ENCODE assay signal across 28 cellular contexts in the genomic region with DNA sequence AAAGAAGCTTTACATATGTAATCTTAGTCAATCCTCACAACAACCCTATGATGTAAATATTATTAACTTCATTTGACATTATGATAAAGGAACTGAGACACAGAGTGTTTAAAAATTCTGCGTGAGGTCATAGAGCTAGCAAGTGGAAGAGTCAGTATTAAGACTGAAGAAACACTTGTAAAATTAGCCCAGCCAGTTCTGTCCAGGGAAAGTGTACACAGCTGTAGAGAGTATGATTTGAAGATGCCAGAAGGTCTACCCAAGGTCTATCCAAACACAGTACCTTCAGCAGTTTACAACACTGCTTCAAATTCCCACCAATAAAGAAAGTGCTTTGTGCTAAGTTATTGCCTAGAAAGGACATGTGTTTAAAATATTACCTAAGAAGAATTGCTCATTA.
"Had no signal": no experiment of that assay in that cellular context is flagged by ENCODE, and none has a peak within 500 bp of the region (broad histone marks: within the 10 kb centered on the region; RNA-seq: fewer than 3 reads in every experiment).

No MANE protein-coding gene starts in this region.

- H3K9me3 Mint-ChIP-seq: naive thymus-derived CD8-positive, alpha-beta T cell; nephron; neural crest cell; stimulated activated naive B cell treated with anti-CD40 and anti-IgM and Interleukin-4, amounts not matched to agents 10 μg/mL and 1 μg/mL and 100 μg/mL, for 72 hours had no signal

- DNase-seq: islet precursor cell; left colon; left lung; lower lobe of right lung; mammary epithelial cell; mesenchymal stem cell; naive thymus-derived CD8-positive, alpha-beta T cell; occipital lobe; right lobe of liver; stimulated activated CD4-positive, alpha-beta T cell treated with anti-CD3 and anti-CD28 coated beads, Interleukin-12 subunit alpha, Interleukin-12 subunit beta, amount 100 ng/mL, for 4 hours; stimulated activated CD4-positive, alpha-beta T cell treated with anti-CD3 and anti-CD28 coated beads, Interleukin-15, amount 100 ng/mL, for 24 hours; stimulated activated CD4-positive, alpha-beta T cell treated with anti-CD3 and anti-CD28 coated beads, Interleukin-2, amount 100 ng/mL, for 24 hours; stimulated activated CD4-positive, alpha-beta T cell treated with anti-CD3 and anti-CD28 coated beads, Interleukin-4, amount 100 ng/mL, for 1 hour; stimulated activated naive B cell treated with anti-CD40 and anti-IgM and Interleukin-4, amounts not matched to agents 10 μg/mL and 1 μg/mL and 100 μg/mL, for 72 hours; stimulated activated naive CD8-positive, alpha-beta T cell treated with anti-CD3 and anti-CD28 coated beads, Interleukin-15, Interleukin-2, amounts not matched to agents 100 U/mL and 50 U/mL, for 24 hours; stomach; testis; thyroid gland; trophoblast cell; upper lobe of right lung had no signal

- H3K27ac Mint-ChIP-seq: naive thymus-derived CD8-positive, alpha-beta T cell; nephron; progenitor cell of endocrine pancreas; stimulated activated naive B cell treated with anti-CD40 and anti-IgM and Interleukin-4, amounts not matched to agents 10 μg/mL and 1 μg/mL and 100 μg/mL, for 72 hours had no signal

- FAIRE-seq: urothelium cell line had no signal

- H3K36me3 Mint-ChIP-seq: naive thymus-derived CD8-positive, alpha-beta T cell; stimulated activated naive B cell treated with anti-CD40 and anti-IgM and Interleukin-4, amounts not matched to agents 10 μg/mL and 1 μg/mL and 100 μg/mL, for 72 hours had no signal

- H3K4me3 ChIP-seq: hepatocyte, left lung, lower lobe of right lung, right atrium auricular region, right lobe of liver, skin epidermis, stomach, testis, thyroid gland, upper lobe of right lung had no signal

- H2AFZ ChIP-seq: hepatocyte had no signal

- H3K36me3 ChIP-seq: left lung, lower lobe of right lung, neutrophil, right atrium auricular region, right lobe of liver, stomach, thyroid gland, upper lobe of right lung had no signal

- H3K9me3 ChIP-seq: left lung, lower lobe of right lung, neutrophil, right atrium auricular region, right lobe of liver, stomach, testis, thyroid gland, upper lobe of right lung had no signal

- H3K27me3 ChIP-seq: hepatocyte, left lung, neutrophil, right atrium auricular region, right lobe of liver, stomach, testis, thyroid gland, upper lobe of right lung had no signal

- H3K79me2 ChIP-seq: hepatocyte had no signal

- H3K4me2 ChIP-seq: hepatocyte had no signal

- H3K4me3 Mint-ChIP-seq: naive thymus-derived CD8-positive, alpha-beta T cell; nephron; neural crest cell; stimulated activated naive B cell treated with anti-CD40 and anti-IgM and Interleukin-4, amounts not matched to agents 10 μg/mL and 1 μg/mL and 100 μg/mL, for 72 hours had no signal

- H3K27ac ChIP-seq: hepatocyte, left lung, lower lobe of right lung, neutrophil, right atrium auricular region, right lobe of liver, skin epidermis, stomach, testis, thyroid gland, upper lobe of right lung had no signal

- H3K27me3 Mint-ChIP-seq: progenitor cell of endocrine pancreas had no signal

- H3K4me1 Mint-ChIP-seq: naive thymus-derived CD8-positive, alpha-beta T cell; stimulated activated naive B cell treated with anti-CD40 and anti-IgM and Interleukin-4, amounts not matched to agents 10 μg/mL and 1 μg/mL and 100 μg/mL, for 72 hours had no signal

- H3K4me1 ChIP-seq: left lung, lower lobe of right lung, right atrium auricular region, right lobe of liver, testis, thyroid gland, upper lobe of right lung had no signal
